In the genomic region with DNA sequence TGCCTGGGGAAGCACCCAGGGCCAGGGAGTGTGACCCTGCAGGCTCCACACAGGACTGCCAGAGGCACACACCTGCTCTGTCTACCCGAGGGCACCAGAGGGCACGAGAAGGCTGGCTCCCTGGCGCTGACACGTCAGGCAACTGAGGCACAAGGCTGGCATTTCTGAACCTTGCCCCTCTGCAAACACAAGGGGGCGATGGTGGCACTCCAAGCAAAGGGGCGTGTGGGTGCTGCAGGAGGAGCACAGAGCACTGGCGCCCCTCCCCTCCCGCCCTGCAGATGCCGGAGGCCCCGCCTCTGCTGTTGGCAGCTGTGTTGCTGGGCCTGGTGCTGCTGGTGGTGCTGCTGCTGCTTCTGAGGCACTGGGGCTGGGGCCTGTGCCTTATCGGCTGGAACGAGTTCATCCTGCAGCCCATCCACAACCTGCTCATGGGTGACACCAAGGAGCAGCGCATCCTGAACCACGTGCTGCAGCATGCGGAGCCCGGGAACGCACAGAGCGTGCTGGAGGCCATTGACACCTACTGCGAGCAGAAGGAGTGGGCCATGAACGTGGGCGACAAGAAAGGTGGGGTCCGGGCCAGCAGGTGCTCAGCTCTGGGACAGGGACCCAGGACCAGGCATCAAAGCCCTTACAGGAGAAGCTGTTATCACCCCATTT, we compare ENCODE assay signal across 8 cellular contexts. TPM values are rescaled to one million over a fixed set of nuclear protein-coding genes. Genes with fewer than 3 reads are reported as not detected.
DNase-seq lines count a peak whose midpoint lies in the region; FAIRE-seq and TF ChIP-seq lines count a peak whose summit lies in the region.

No MANE protein-coding gene starts in this region.

- no peak for TF ChIP-seq POLR2A in H54 (IDR thresholded peaks at IDR 0.05; ENCODE audit: low read depth, low read length)

- peak; percentile 93 for TF ChIP-seq CTCF in C4-2B (conservative IDR thresholded peaks at IDR 0.05)

- CTCF ChIA-PET in HEK293T (lab: Yijun Ruan, JAX), result interaction anchor here (0.9 to 1.1 kb wide), 2 partner anchors 9 to 51 kb away, joined by 3 read pairs; no protein-coding TSS in a partner anchor

- H3K27ac ChIP-seq in C4-2B, result peak overlapping the region; percentile 100

- FAIRE-seq in H54 (lab: Jason Lieb, UNC), result no peak

- POLR2A ChIA-PET in HEK293T (lab: Yijun Ruan, JAX), result no interaction called here

- DNase-seq in HEK293T (ENCODE audit: extremely low spot score) (peak; percentile 89), OCI-M1 (lab: John Stamatoyannopoulos, UW) (peak; percentile 63), foreskin melanocyte (peak; percentile 56), occipital lobe (lab: John Stamatoyannopoulos, UW) (peak; percentile 72), ureter (ENCODE audit: low spot score) (peak; percentile 87), H54 (ENCODE audit: insufficient read length, low spot score) (no peak)
- peak; percentile 27 for DNase-seq in activated gamma-delta T cell treated with anti-CD3 and anti-CD28 coated beads, Interleukin-2, amount 50 U/mL, for 16 hours (ENCODE audit: low read depth)

TF ChIP-seq in HEK293T, 16 proteins besides CTCF, POLR2A, EP300 and RAD21:
- TF ChIP-seq HDGF (IDR thresholded peaks at IDR 0.05; ENCODE audit: borderline replicate concordance) (no peak; the same call in 1 of the 2 replicates), TARDBP (IDR thresholded peaks at IDR 0.05) (no peak), ARNT (IDR thresholded peaks at IDR 0.05) (no peak), FOXM1 (IDR thresholded peaks at IDR 0.05; ENCODE audit: borderline replicate concordance) (no peak), ELF4 (IDR thresholded peaks at IDR 0.05) (no peak), NFRKB (IDR thresholded peaks at IDR 0.05) (no peak), FOXK2 (IDR thresholded peaks at IDR 0.05) (no peak), LEF1 (IDR thresholded peaks at IDR 0.05; ENCODE audit: borderline replicate concordance) (no peak)
- TF ChIP-seq, protein P1, sequence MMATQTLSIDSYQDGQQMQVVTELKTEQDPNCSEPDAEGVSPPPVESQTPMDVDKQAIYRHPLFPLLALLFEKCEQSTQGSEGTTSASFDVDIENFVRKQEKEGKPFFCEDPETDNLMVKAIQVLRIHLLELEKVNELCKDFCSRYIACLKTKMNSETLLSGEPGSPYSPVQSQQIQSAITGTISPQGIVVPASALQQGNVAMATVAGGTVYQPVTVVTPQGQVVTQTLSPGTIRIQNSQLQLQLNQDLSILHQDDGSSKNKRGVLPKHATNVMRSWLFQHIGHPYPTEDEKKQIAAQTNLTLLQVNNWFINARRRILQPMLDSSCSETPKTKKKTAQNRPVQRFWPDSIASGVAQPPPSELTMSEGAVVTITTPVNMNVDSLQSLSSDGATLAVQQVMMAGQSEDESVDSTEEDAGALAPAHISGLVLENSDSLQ (IDR thresholded peaks at IDR 0.05), result no peak

RNA-seq across cellular contexts. Expression of a gene that starts 20.8 kb away (rescaled TPM):
- total RNA-seq in occipital lobe (8.0 TPM), ureter (41.6 TPM)

RNA-seq across cellular contexts. Expression of a gene that starts 20.8 kb away (rescaled TPM):
- total RNA-seq in occipital lobe (49.0 TPM), ureter (202 TPM)

RNA-seq across cellular contexts. Expression of a gene that starts 54.2 kb away (rescaled TPM):
- total RNA-seq in occipital lobe, result 47.3 TPM
- 11.5 TPM for total RNA-seq in ureter

RNA-seq across cellular contexts. Expression of a gene that starts 58.5 kb away (rescaled TPM):
- total RNA-seq in occipital lobe, result 15.9 TPM
- 28.8 TPM for total RNA-seq in ureter
